Comparison of ENCODE assay signal across 10 cellular contexts in genomic region chr15:59532770-59533379, GRCh38.
A peak's percentile ranks its signal among the peaks of the same experiment; 100 is the strongest.
DNase-seq lines count a peak whose midpoint lies in the region; ATAC-seq and TF ChIP-seq lines count a peak whose summit lies in the region.
"Had no signal": no experiment of that assay in that cellular context is flagged by ENCODE, and none has a peak within 500 bp of the region (broad histone marks: within the 10 kb centered on the region; RNA-seq: fewer than 3 reads in every experiment).

No MANE protein-coding gene starts in this region.

- H3K9ac ChIP-seq in Loucy (ENCODE audit: low read depth, low read length, poor library complexity, severe bottlenecking) (no peak overlapping the region), neural progenitor cell (no peak overlapping the region)

- H3K4me2 ChIP-seq in Loucy (ENCODE audit: low read depth, low read length, poor library complexity, severe bottlenecking) (peak overlapping the region; percentile 18), neural progenitor cell (no peak overlapping the region)

- no peak overlapping the region for H3K4me3 ChIP-seq in cardiac muscle cell
- no peak overlapping the region for H3K4me3 ChIP-seq in Loucy (ENCODE audit: low read length, poor library complexity, severe bottlenecking)
- no peak overlapping the region for H3K4me3 ChIP-seq in neural progenitor cell

- H3K9me3 ChIP-seq in cardiac muscle cell (ENCODE audit: low read depth) (no peaks in the 10 kb centered on the region), Loucy (ENCODE audit: insufficient read depth, low read depth, low read length) (no peaks in the 10 kb centered on the region), neural progenitor cell (ENCODE audit: low read depth) (no peaks in the 10 kb centered on the region)

- H3F3A ChIP-seq in Loucy (ENCODE audit: low read depth) = no peaks in the 10 kb centered on the region
- H3F3A ChIP-seq in neural progenitor cell (ENCODE audit: low read depth) = no peaks in the 10 kb centered on the region

- no peak overlapping the region for H3K4me3 Mint-ChIP-seq in neural progenitor cell
- H3K4me3 Mint-ChIP-seq: dendritic cell treated with granulocyte-macrophage colony-stimulating factor and Interleukin-4, amounts not matched to agents 40 ng/mL and 50 ng/mL, for 4 days; stimulated activated naive CD8-positive, alpha-beta T cell treated with anti-CD3 and anti-CD28 coated beads, Interleukin-15, Interleukin-2, amounts not matched to agents 100 ng/mL and 50 ng/mL, for 24 hours had no signal

- no peaks in the 10 kb centered on the region for H4K20me1 ChIP-seq in Loucy (ENCODE audit: insufficient read depth, low read length, poor library complexity, severe bottlenecking)
- H4K20me1 ChIP-seq in neural progenitor cell (ENCODE audit: low read depth) = no peaks in the 10 kb centered on the region

- no peaks in the 10 kb centered on the region for H3K4me1 Mint-ChIP-seq in neural progenitor cell

- peak; percentile 54 to 64 for DNase-seq in cardiac muscle cell (ENCODE audit: low read depth in 1 of 2, low spot score in 1 of 2)
- DNase-seq in cardiac septum (ENCODE audit: low spot score) = no peak
- peak; percentile 60 for DNase-seq in neural progenitor cell (ENCODE audit: low spot score)
- no peak for DNase-seq in DMS153 treated with DMSO at 0.1 percent for 48 hours (lab: John Stamatoyannopoulos, UW; ENCODE audit: unreplicated experiment)
- no peak for DNase-seq in OCI-M2 (lab: John Stamatoyannopoulos, UW; ENCODE audit: unreplicated experiment)

- no peak overlapping the region for H3K27ac Mint-ChIP-seq in neural progenitor cell
- H3K27ac Mint-ChIP-seq: stimulated activated naive CD8-positive, alpha-beta T cell treated with anti-CD3 and anti-CD28 coated beads, Interleukin-15, Interleukin-2, amounts not matched to agents 100 ng/mL and 50 ng/mL, for 24 hours had no signal

- no peaks in the 10 kb centered on the region for H3K4me1 ChIP-seq in cardiac muscle cell (ENCODE audit: low read depth)
- H3K4me1 ChIP-seq in Loucy (ENCODE audit: insufficient read depth, low read length, poor library complexity, severe bottlenecking) = no peaks in the 10 kb centered on the region
- H3K4me1 ChIP-seq in neural progenitor cell = no peaks in the 10 kb centered on the region

- H3K36me3 ChIP-seq in cardiac muscle cell = no peaks in the 10 kb centered on the region
- H3K36me3 ChIP-seq in Loucy (ENCODE audit: insufficient read depth, low read length) = no peaks in the 10 kb centered on the region
- H3K36me3 ChIP-seq in neural progenitor cell = no peaks in the 10 kb centered on the region

- no peaks in the 10 kb centered on the region for H3K36me3 Mint-ChIP-seq in neural progenitor cell

- peaks cover 8% of the 10 kb centered on the region for H3K27me3 Mint-ChIP-seq in neural progenitor cell (ENCODE audit: insufficient read depth, low read depth)

- ATAC-seq in SK-N-SH treated with all-trans-retinoic acid at 6 μM for 48 hours (peak; percentile 38; the same call in 2 of the 3 replicates), esophagus mucosa (peak; percentile 12)

- intact Hi-C loops in cardiac septum (cut with DNase I) = no loop called here

- no peak overlapping the region for H3K27ac ChIP-seq in cardiac muscle cell
- no peak overlapping the region for H3K27ac ChIP-seq in neural progenitor cell

- H2AFZ ChIP-seq in Loucy (ENCODE audit: low read length) (peak overlapping the region; percentile 66), neural progenitor cell (replicated peaks) (no peak overlapping the region)

- H3K27me3 ChIP-seq in cardiac muscle cell (peaks cover 6% of the 10 kb centered on the region), Loucy (ENCODE audit: insufficient read depth, low read length, poor library complexity, severe bottlenecking) (no peaks in the 10 kb centered on the region), neural progenitor cell (peaks cover 19% of the 10 kb centered on the region)

- no peaks in the 10 kb centered on the region for H3K9me3 Mint-ChIP-seq in neural progenitor cell
- H3K9me3 Mint-ChIP-seq: dendritic cell treated with granulocyte-macrophage colony-stimulating factor and Interleukin-4, amounts not matched to agents 40 ng/mL and 50 ng/mL, for 4 days; stimulated activated naive CD8-positive, alpha-beta T cell treated with anti-CD3 and anti-CD28 coated beads, Interleukin-15, Interleukin-2, amounts not matched to agents 100 ng/mL and 50 ng/mL, for 24 hours had no signal

- TF ChIP-seq CTCF in cardiac muscle cell (IDR thresholded peaks at IDR 0.05; ENCODE audit: low read depth, low read length) (peak; percentile 69), Loucy (conservative IDR thresholded peaks at IDR 0.05; ENCODE audit: low read length) (peak; percentile 90), neural progenitor cell (IDR thresholded peaks at IDR 0.05) (peak; percentile 88)

- no peaks in the 10 kb centered on the region for H3K79me2 ChIP-seq in Loucy (ENCODE audit: insufficient read depth, low read length)
- H3K79me2 ChIP-seq in neural progenitor cell (ENCODE audit: low read depth) = no peaks in the 10 kb centered on the region

- H3K9me2 ChIP-seq in Loucy (replicated peaks; ENCODE audit: low read depth, low read length) = no peaks in the 10 kb centered on the region

TF ChIP-seq in SK-N-SH treated with all-trans-retinoic acid at 6 μM for 48 hours, 23 proteins besides CTCF, POLR2A, EP300 and RAD21:
- TF ChIP-seq ARNTL (CRISPR knock-in tag; IDR thresholded peaks at IDR 0.05; ENCODE audit: borderline replicate concordance, low read depth) (no peak), ISL1 (CRISPR knock-in tag; IDR thresholded peaks at IDR 0.05) (no peak), OSR1 (CRISPR knock-in tag; IDR thresholded peaks at IDR 0.05) (no peak), ZC3H10 (CRISPR knock-in tag; IDR thresholded peaks at IDR 0.05) (no peak), RARB (CRISPR knock-in tag; IDR thresholded peaks at IDR 0.05) (no peak), GLIS3 (CRISPR knock-in tag; IDR thresholded peaks at IDR 0.05) (no peak), PPARA (CRISPR knock-in tag; IDR thresholded peaks at IDR 0.05; ENCODE audit: borderline replicate concordance) (no peak), CSRNP3 (CRISPR knock-in tag; IDR thresholded peaks at IDR 0.05) (no peak), ZFP3 (CRISPR knock-in tag; IDR thresholded peaks at IDR 0.05) (no peak), TOX (CRISPR knock-in tag; IDR thresholded peaks at IDR 0.05; ENCODE audit: borderline replicate concordance) (no peak), TCF4 (CRISPR knock-in tag; IDR thresholded peaks at IDR 0.05; ENCODE audit: borderline replicate concordance) (no peak), SNAI2 (CRISPR knock-in tag; IDR thresholded peaks at IDR 0.05) (no peak), ZNF70 (CRISPR knock-in tag; IDR thresholded peaks at IDR 0.05) (no peak), CSDC2 (CRISPR knock-in tag; IDR thresholded peaks at IDR 0.05) (no peak), BACH2 (CRISPR knock-in tag; IDR thresholded peaks at IDR 0.05; ENCODE audit: borderline replicate concordance) (no peak), ZNF8 (CRISPR knock-in tag; IDR thresholded peaks at IDR 0.05) (no peak), ZNF565 (CRISPR knock-in tag; conservative IDR thresholded peaks at IDR 0.05; ENCODE audit: low read depth) (no peak), ESRRG (CRISPR knock-in tag; IDR thresholded peaks at IDR 0.05) (no peak)
- TF ChIP-seq, protein P1, sequence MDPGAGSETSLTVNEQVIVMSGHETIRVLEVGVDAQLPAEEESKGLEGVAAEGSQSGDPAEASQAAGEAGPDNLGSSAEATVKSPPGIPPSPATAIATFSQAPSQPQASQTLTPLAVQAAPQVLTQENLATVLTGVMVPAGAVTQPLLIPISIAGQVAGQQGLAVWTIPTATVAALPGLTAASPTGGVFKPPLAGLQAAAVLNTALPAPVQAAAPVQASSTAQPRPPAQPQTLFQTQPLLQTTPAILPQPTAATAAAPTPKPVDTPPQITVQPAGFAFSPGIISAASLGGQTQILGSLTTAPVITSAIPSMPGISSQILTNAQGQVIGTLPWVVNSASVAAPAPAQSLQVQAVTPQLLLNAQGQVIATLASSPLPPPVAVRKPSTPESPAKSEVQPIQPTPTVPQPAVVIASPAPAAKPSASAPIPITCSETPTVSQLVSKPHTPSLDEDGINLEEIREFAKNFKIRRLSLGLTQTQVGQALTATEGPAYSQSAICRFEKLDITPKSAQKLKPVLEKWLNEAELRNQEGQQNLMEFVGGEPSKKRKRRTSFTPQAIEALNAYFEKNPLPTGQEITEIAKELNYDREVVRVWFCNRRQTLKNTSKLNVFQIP (CRISPR knock-in tag; IDR thresholded peaks at IDR 0.05; ENCODE audit: borderline replicate concordance, low read depth) = no peak

Comparison
In these comparisons a context has a peak if more than half of its experiments do, and no peak if none do; other contexts are left out.
1. DNase-seq: peak in cardiac muscle cell (2 of 2) and neural progenitor cell (single experiment); none in cardiac septum (single experiment), DMS153 treated with DMSO at 0.1 percent for 48 hours (single experiment) and OCI-M2 (single experiment).
2. Peak in every context shown above with its lines, with median percentiles within 50 percentile points of each other: CTCF ChIP-seq.